ENCODE assay signal across 8 cellular contexts in the genomic region with DNA sequence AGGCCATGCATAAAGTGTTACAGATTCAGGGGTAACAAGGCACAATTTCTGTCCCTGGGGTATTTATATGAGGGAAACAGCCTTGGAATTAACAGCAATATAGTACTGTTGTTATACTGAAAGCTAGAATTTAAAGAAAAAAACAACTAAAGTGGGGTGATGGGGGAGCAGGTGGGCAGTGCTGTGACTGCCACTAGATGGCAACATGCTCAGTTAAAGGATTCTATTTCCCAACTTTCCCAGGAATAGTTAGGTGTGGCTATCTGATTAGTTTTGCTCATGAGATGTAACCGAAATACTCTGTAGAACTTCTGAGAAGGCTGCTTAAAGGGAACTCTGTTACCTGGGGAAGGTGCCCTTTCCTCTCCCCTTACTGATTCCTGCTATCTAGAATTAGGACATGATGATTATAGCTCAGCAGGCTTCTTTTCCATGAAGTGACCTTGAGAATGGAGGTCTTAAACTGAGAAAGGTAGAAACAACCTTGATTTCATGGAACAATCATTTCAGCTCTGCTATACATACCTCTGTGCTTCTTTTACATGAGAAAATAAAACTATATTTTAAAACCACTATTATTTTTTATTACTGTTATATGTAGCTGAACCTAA.
DNase-seq lines count a peak whose midpoint lies in the region; ATAC-seq, FAIRE-seq and TF ChIP-seq lines count a peak whose summit lies in the region.

No MANE protein-coding gene starts in this region.

- H3K27me3 ChIP-seq in dorsolateral prefrontal cortex = no peaks in the 10 kb centered on the region
- no peaks in the 10 kb centered on the region for H3K27me3 ChIP-seq in pancreas

- H3K9me3 ChIP-seq in pancreas = no peaks in the 10 kb centered on the region

- H3K36me3 ChIP-seq in pancreas = no peaks in the 10 kb centered on the region

- intact Hi-C loops in dorsolateral prefrontal cortex (cut with DNase I) (loop anchor here in 1 of 2 donors (10.0 kb wide), 1 partner anchor 116 kb away; a partner anchor contains a TSS), pancreas (cut with DNase I) (no loop called here)

- H3K4me3 ChIP-seq in dorsolateral prefrontal cortex (no peak overlapping the region), pancreas (no peak overlapping the region)

- TF ChIP-seq CTCF in dorsolateral prefrontal cortex (IDR thresholded peaks at IDR 0.05 in 54 of 56, conservative IDR thresholded peaks at IDR 0.05 in 2 of 56; ENCODE audit: low read depth in 1 of 56, partially characterized antibody in 56 of 56) = peak in 54 of 56 donors; percentile 26 to 80 (median 62)
- TF ChIP-seq CTCF in pancreas (IDR thresholded peaks at IDR 0.05) = peak; percentile 12 to 41 (median 32)

- peak in 3 of 4 donors; percentile 43 to 84 (median 83) for ATAC-seq in pancreas
- ATAC-seq in GM19328 (IDR thresholded peaks at IDR 0.05; ENCODE audit: unreplicated experiment) = no peak
- ATAC-seq in GM21737 (IDR thresholded peaks at IDR 0.05; ENCODE audit: unreplicated experiment) = no peak

- 15 to 28% methylated on average over 1 of the region's 1 CpG for WGBS in pancreas, 2 donors

- FAIRE-seq in pancreas (lab: Jason Lieb, UNC) = no peak

- H3K4me1 ChIP-seq in pancreas = no peaks in the 10 kb centered on the region

- H3K27ac ChIP-seq in dorsolateral prefrontal cortex = peak overlapping the region in 2 of 59 donors; percentile 2 to 21
- H3K27ac ChIP-seq in pancreas = no peak overlapping the region

- DNase-seq in NCI-H82 (lab: John Stamatoyannopoulos, UW) (peak; percentile 24), NCI-H82 treated with DMSO at 0.1 percent for 48 hours (lab: John Stamatoyannopoulos, UW; ENCODE audit: unreplicated experiment) (no peak), NCI-H2171 treated with DMSO at 0.1 percent for 48 hours (lab: John Stamatoyannopoulos, UW) (peak; percentile 39), dorsolateral prefrontal cortex (no peak), pancreas (no peak)
- no peak for DNase-seq in activated CD4-positive, alpha-beta T cell treated with anti-CD3 and anti-CD28 coated beads for 1 hour

Comparison
In these comparisons a context has a peak if more than half of its experiments do, and no peak if none do; other contexts are left out.
1. DNase-seq: peak in NCI-H82 (single experiment) and NCI-H2171 treated with DMSO at 0.1 percent for 48 hours (single experiment); none in NCI-H82 treated with DMSO at 0.1 percent for 48 hours (single experiment), dorsolateral prefrontal cortex (0 of 10), pancreas (0 of 6) and activated CD4-positive, alpha-beta T cell treated with anti-CD3 and anti-CD28 coated beads for 1 hour (single experiment).
2. ATAC-seq: peak in pancreas (3 of 4); none in GM19328 (single experiment) and GM21737 (single experiment).